In the genomic region with DNA sequence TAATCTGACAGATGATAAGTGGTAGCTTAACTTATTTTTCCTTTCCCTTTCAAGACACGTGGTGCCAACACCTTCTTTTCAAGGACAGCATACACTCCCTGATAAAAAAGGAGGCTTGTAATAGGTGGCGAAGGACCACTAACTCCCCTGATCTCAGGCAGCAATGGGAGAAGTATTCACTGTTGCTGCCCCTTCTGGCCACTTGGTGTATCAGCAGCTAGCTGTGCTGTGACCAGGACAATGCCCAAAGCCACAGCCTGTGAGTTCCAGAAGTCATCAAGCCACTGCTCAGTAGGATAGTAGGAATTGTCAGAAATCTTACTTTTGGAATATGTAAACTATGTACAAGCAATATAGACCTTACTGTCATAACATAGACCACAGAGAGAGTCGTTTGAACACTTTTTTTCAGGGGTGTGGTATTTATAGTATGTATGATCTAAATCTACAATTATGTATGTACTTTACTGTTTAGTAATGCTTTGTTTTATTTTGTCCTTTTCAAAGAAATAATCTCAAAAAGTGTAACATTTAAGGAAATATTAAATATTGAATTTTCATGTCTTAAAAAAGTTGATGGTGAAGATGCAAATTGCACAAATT, we compare ENCODE assay signal across 7 cellular contexts.
A peak's percentile ranks its signal among the peaks of the same experiment; 100 is the strongest.
DNase-seq lines count a peak whose midpoint lies in the region; ATAC-seq and TF ChIP-seq lines count a peak whose summit lies in the region.

No MANE protein-coding gene starts in this region.

- no peak overlapping the region for H3K4me3 ChIP-seq in CD8-positive, alpha-beta T cell (ENCODE audit: low read depth, low read length)

- no peak overlapping the region for H3K27ac ChIP-seq in CD8-positive, alpha-beta T cell (ENCODE audit: low read depth, low read length)

- POLR2A ChIA-PET in CD8-positive, alpha-beta T cell (lab: Charles Lee), result no interaction called here

- no peaks in the 10 kb centered on the region for H3K27me3 ChIP-seq in CD8-positive, alpha-beta T cell (ENCODE audit: insufficient read depth, low read length)

- no peaks in the 10 kb centered on the region for H3K9me3 ChIP-seq in CD8-positive, alpha-beta T cell (ENCODE audit: low read length)

- H3K27me3 Mint-ChIP-seq in CD8-positive, alpha-beta T cell (ENCODE audit: low read depth), result peaks cover 15% of the 10 kb centered on the region
- H3K27me3 Mint-ChIP-seq in chondrocyte (ENCODE audit: low read depth) (peaks cover 31% of the 10 kb centered on the region), neural crest cell (ENCODE audit: low read depth) (no peaks in the 10 kb centered on the region)

- no peaks in the 10 kb centered on the region for H3K36me3 ChIP-seq in CD8-positive, alpha-beta T cell (ENCODE audit: insufficient read depth, low read length)

- ATAC-seq in CD8-positive, alpha-beta T cell, result no peak
- peak; percentile 80 for ATAC-seq in HG02759 (IDR thresholded peaks at IDR 0.05; ENCODE audit: unreplicated experiment)

- no peaks in the 10 kb centered on the region for H3K4me1 ChIP-seq in CD8-positive, alpha-beta T cell (ENCODE audit: insufficient read depth, low read length)

- DNase-seq in CD8-positive, alpha-beta T cell, result no peak
- DNase-seq in NCI-H146 (lab: John Stamatoyannopoulos, UW) (peak; percentile 32), chondrocyte (ENCODE audit: low spot score) (no peak), neural crest cell (ENCODE audit: low read depth, low spot score) (peak; percentile 49), mucosa of gallbladder (ENCODE audit: low spot score) (no peak)

- CTCF ChIA-PET in CD8-positive, alpha-beta T cell (lab: Charles Lee), result interaction anchor here (0.7 kb wide), 1 partner anchor 855 kb away, joined by 3 read pairs; no protein-coding TSS in a partner anchor

- intact Hi-C loops in CD8-positive, alpha-beta T cell (cut with DNase I, micrococcal nuclease), result no loop called here

- no peaks in the 10 kb centered on the region for H3K36me3 Mint-ChIP-seq in CD8-positive, alpha-beta T cell
- no peaks in the 10 kb centered on the region for H3K36me3 Mint-ChIP-seq in chondrocyte (ENCODE audit: low read depth)
- H3K36me3 Mint-ChIP-seq in neural crest cell (ENCODE audit: low read depth), result no peaks in the 10 kb centered on the region

- peak; percentile 46 for TF ChIP-seq CTCF in CD8-positive, alpha-beta T cell (IDR thresholded peaks at IDR 0.05)
- peak; percentile 85 for TF ChIP-seq CTCF in GM12874 (IDR thresholded peaks at IDR 0.05; ENCODE audit: insufficient read depth, low read depth, low read length)
- TF ChIP-seq CTCF in chondrocyte (IDR thresholded peaks at IDR 0.05), result peak; percentile 79
- TF ChIP-seq CTCF in neural crest cell (conservative IDR thresholded peaks at IDR 0.05), result peak; percentile 77

- no peaks in the 10 kb centered on the region for H3K9me3 Mint-ChIP-seq in CD8-positive, alpha-beta T cell
- H3K9me3 Mint-ChIP-seq in chondrocyte (ENCODE audit: low read depth), result no peaks in the 10 kb centered on the region
- peaks cover 2% of the 10 kb centered on the region for H3K9me3 Mint-ChIP-seq in neural crest cell

- no peaks in the 10 kb centered on the region for H3K4me1 Mint-ChIP-seq in CD8-positive, alpha-beta T cell (ENCODE audit: low read depth)
- peaks cover 4% of the 10 kb centered on the region for H3K4me1 Mint-ChIP-seq in chondrocyte (ENCODE audit: low read depth)
- no peaks in the 10 kb centered on the region for H3K4me1 Mint-ChIP-seq in neural crest cell

- no peak overlapping the region for H3K4me3 Mint-ChIP-seq in CD8-positive, alpha-beta T cell
- H3K4me3 Mint-ChIP-seq in chondrocyte (ENCODE audit: unreplicated experiment), result no peak overlapping the region
- H3K4me3 Mint-ChIP-seq in neural crest cell, result no peak overlapping the region

- H3K27ac Mint-ChIP-seq in CD8-positive, alpha-beta T cell, result no peak overlapping the region
- H3K27ac Mint-ChIP-seq in chondrocyte (ENCODE audit: unreplicated experiment) (no peak overlapping the region), neural crest cell (ENCODE audit: unreplicated experiment) (no peak overlapping the region)

Comparison
In these comparisons a context has a peak if more than half of its experiments do, and no peak if none do; other contexts are left out.
1. DNase-seq: peak in NCI-H146 (single experiment) and neural crest cell (single experiment); none in CD8-positive, alpha-beta T cell (0 of 7), chondrocyte (single experiment) and mucosa of gallbladder (single experiment).
2. Peak in every context shown above with its lines, with median percentiles within 50 percentile points of each other: CTCF ChIP-seq.